ENCODE assay signal across 1 cellular context in genomic region chr20:431012-431904, GRCh38.
TF ChIP-seq lines count a peak whose summit lies in the region.

No MANE protein-coding gene starts in this region.

TF ChIP-seq in HepG2, 621 proteins besides CTCF, POLR2A, EP300 and RAD21 (continues in another document):
- TF ChIP-seq NCOA1 (CRISPR knock-in tag; IDR thresholded peaks at IDR 0.05) (no peak), MTA3 (CRISPR knock-in tag; IDR thresholded peaks at IDR 0.05) (no peak), FOXP1 (IDR thresholded peaks at IDR 0.05) (no peak), FOXP1 (CRISPR knock-in tag; IDR thresholded peaks at IDR 0.05) (no peak), U2AF1 (optimal IDR thresholded peaks at IDR 0.05; ENCODE audit: low read depth, low read length) (no peak), PHF21A (CRISPR knock-in tag; IDR thresholded peaks at IDR 0.05) (peak; percentile 37; the same call in 1 of the 2 replicates), ZNF646 (CRISPR knock-in tag; IDR thresholded peaks at IDR 0.05) (no peak), ZNF562 (CRISPR knock-in tag; IDR thresholded peaks at IDR 0.05; ENCODE audit: borderline replicate concordance) (no peak), ZKSCAN8 (CRISPR knock-in tag; IDR thresholded peaks at IDR 0.05; ENCODE audit: borderline replicate concordance) (peak; percentile 58; the same call in 1 of the 2 replicates), IRF1 (CRISPR knock-in tag; IDR thresholded peaks at IDR 0.05; ENCODE audit: low read depth) (0 out of 2 replicates have a peak, but pooled peaks have one; percentile 35), ZNF558 (CRISPR knock-in tag; IDR thresholded peaks at IDR 0.05; ENCODE audit: borderline replicate concordance) (no peak), ZFYVE20 (CRISPR knock-in tag; IDR thresholded peaks at IDR 0.05; ENCODE audit: borderline replicate concordance, low read depth) (0 out of 2 replicates have a peak, but pooled peaks have one; percentile 39), ZNF878 (CRISPR knock-in tag; IDR thresholded peaks at IDR 0.05) (no peak), NFRKB (IDR thresholded peaks at IDR 0.05) (no peak), ZNF891 (CRISPR knock-in tag; IDR thresholded peaks at IDR 0.05) (peak; percentile 90), MYPOP (CRISPR knock-in tag; IDR thresholded peaks at IDR 0.05) (no peak), KDM4B (CRISPR knock-in tag; IDR thresholded peaks at IDR 0.05) (peak; percentile 91; the same call in 1 of the 2 replicates), ZNF207 (IDR thresholded peaks at IDR 0.05; ENCODE audit: borderline replicate concordance) (no peak), MIXL1 (CRISPR knock-in tag; IDR thresholded peaks at IDR 0.05) (peak; percentile 92), POLR2G (IDR thresholded peaks at IDR 0.05; ENCODE audit: low read depth, low read length) (peak; percentile 26), GTF2F1 (IDR thresholded peaks at IDR 0.05; ENCODE audit: low read length) (no peak), SP4 (CRISPR knock-in tag; IDR thresholded peaks at IDR 0.05) (peak; percentile 78; the same call in 1 of the 2 replicates), ZNF124 (CRISPR knock-in tag; IDR thresholded peaks at IDR 0.05) (peak; percentile 69; the same call in 1 of the 2 replicates), NR3C1 (CRISPR knock-in tag; IDR thresholded peaks at IDR 0.05) (no peak), IRF2 (CRISPR knock-in tag; IDR thresholded peaks at IDR 0.05) (peak; percentile 91), NR2C2 (CRISPR knock-in tag; IDR thresholded peaks at IDR 0.05; ENCODE audit: borderline replicate concordance) (0 out of 2 replicates have a peak, but pooled peaks have one; percentile 22), NCOA2 (CRISPR knock-in tag; IDR thresholded peaks at IDR 0.05) (peak; percentile 68; the same call in 1 of the 2 replicates), MAFG (CRISPR knock-in tag; IDR thresholded peaks at IDR 0.05) (no peak), ZNF382 (CRISPR knock-in tag; IDR thresholded peaks at IDR 0.05; ENCODE audit: borderline replicate concordance) (no peak), KDM2A (CRISPR knock-in tag; IDR thresholded peaks at IDR 0.05; ENCODE audit: borderline replicate concordance, low read depth) (peak; percentile 97), ATF5 (CRISPR knock-in tag; IDR thresholded peaks at IDR 0.05; ENCODE audit: low read depth) (no peak), ATM (IDR thresholded peaks at IDR 0.05; ENCODE audit: borderline replicate concordance) (no peak), ELF4 (CRISPR knock-in tag; IDR thresholded peaks at IDR 0.05; ENCODE audit: borderline replicate concordance) (no peak), HOXA7 (CRISPR knock-in tag; IDR thresholded peaks at IDR 0.05) (no peak), KDM3A (CRISPR knock-in tag; IDR thresholded peaks at IDR 0.05; ENCODE audit: low read depth) (peak; percentile 95), HHEX (CRISPR knock-in tag; IDR thresholded peaks at IDR 0.05) (no peak), ZNF224 (CRISPR knock-in tag; IDR thresholded peaks at IDR 0.05) (no peak; the same call in 1 of the 2 replicates), IRX3 (CRISPR knock-in tag; IDR thresholded peaks at IDR 0.05; ENCODE audit: borderline replicate concordance, low read depth) (no peak), ELF3 (CRISPR knock-in tag; IDR thresholded peaks at IDR 0.05) (peak; percentile 84), BHLHE40 (IDR thresholded peaks at IDR 0.05; ENCODE audit: low read length) (peak; percentile 72), HOXA9 (CRISPR knock-in tag; IDR thresholded peaks at IDR 0.05; ENCODE audit: borderline replicate concordance) (no peak), MAFK (conservative IDR thresholded peaks at IDR 0.05 in 1 of 2, IDR thresholded peaks at IDR 0.05 in 1 of 2; ENCODE audit: low read length in 2 of 2) (no peak), ZBTB7B (CRISPR knock-in tag; IDR thresholded peaks at IDR 0.05) (peak; percentile 56; the same call in 1 of the 2 replicates), NONO (IDR thresholded peaks at IDR 0.05) (no peak), NONO (CRISPR knock-in tag; conservative IDR thresholded peaks at IDR 0.05) (peak; percentile 95), RBFOX2 (IDR thresholded peaks at IDR 0.05; ENCODE audit: low read depth, low read length) (peak; percentile 60; the same call in 1 of the 2 replicates), CBFB (CRISPR knock-in tag; IDR thresholded peaks at IDR 0.05) (peak; percentile 90), ZNF761 (CRISPR knock-in tag; conservative IDR thresholded peaks at IDR 0.05) (no peak; the same call in 1 of the 2 replicates), ZNF326 (CRISPR knock-in tag; IDR thresholded peaks at IDR 0.05; ENCODE audit: borderline replicate concordance) (no peak; the same call in 1 of the 2 replicates), NPAS2 (CRISPR knock-in tag; IDR thresholded peaks at IDR 0.05; ENCODE audit: borderline replicate concordance) (no peak), SYNCRIP (IDR thresholded peaks at IDR 0.05; ENCODE audit: insufficient read depth, low read depth, low read length) (no peak), ZNF589 (CRISPR knock-in tag; conservative IDR thresholded peaks at IDR 0.05) (0 out of 2 replicates have a peak, but pooled peaks have one; percentile 63)
- TF ChIP-seq, protein P1, sequence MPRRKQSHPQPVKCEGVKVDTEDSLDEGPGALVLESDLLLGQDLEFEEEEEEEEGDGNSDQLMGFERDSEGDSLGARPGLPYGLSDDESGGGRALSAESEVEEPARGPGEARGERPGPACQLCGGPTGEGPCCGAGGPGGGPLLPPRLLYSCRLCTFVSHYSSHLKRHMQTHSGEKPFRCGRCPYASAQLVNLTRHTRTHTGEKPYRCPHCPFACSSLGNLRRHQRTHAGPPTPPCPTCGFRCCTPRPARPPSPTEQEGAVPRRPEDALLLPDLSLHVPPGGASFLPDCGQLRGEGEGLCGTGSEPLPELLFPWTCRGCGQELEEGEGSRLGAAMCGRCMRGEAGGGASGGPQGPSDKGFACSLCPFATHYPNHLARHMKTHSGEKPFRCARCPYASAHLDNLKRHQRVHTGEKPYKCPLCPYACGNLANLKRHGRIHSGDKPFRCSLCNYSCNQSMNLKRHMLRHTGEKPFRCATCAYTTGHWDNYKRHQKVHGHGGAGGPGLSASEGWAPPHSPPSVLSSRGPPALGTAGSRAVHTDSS (CRISPR knock-in tag; conservative IDR thresholded peaks at IDR 0.05) = no peak
- TF ChIP-seq, protein P2, sequence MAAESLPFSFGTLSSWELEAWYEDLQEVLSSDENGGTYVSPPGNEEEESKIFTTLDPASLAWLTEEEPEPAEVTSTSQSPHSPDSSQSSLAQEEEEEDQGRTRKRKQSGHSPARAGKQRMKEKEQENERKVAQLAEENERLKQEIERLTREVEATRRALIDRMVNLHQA (CRISPR knock-in tag; IDR thresholded peaks at IDR 0.05) = no peak
- TF ChIP-seq, protein P3, sequence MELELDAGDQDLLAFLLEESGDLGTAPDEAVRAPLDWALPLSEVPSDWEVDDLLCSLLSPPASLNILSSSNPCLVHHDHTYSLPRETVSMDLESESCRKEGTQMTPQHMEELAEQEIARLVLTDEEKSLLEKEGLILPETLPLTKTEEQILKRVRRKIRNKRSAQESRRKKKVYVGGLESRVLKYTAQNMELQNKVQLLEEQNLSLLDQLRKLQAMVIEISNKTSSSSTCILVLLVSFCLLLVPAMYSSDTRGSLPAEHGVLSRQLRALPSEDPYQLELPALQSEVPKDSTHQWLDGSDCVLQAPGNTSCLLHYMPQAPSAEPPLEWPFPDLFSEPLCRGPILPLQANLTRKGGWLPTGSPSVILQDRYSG (CRISPR knock-in tag; IDR thresholded peaks at IDR 0.05) = no peak
- TF ChIP-seq, protein P4, sequence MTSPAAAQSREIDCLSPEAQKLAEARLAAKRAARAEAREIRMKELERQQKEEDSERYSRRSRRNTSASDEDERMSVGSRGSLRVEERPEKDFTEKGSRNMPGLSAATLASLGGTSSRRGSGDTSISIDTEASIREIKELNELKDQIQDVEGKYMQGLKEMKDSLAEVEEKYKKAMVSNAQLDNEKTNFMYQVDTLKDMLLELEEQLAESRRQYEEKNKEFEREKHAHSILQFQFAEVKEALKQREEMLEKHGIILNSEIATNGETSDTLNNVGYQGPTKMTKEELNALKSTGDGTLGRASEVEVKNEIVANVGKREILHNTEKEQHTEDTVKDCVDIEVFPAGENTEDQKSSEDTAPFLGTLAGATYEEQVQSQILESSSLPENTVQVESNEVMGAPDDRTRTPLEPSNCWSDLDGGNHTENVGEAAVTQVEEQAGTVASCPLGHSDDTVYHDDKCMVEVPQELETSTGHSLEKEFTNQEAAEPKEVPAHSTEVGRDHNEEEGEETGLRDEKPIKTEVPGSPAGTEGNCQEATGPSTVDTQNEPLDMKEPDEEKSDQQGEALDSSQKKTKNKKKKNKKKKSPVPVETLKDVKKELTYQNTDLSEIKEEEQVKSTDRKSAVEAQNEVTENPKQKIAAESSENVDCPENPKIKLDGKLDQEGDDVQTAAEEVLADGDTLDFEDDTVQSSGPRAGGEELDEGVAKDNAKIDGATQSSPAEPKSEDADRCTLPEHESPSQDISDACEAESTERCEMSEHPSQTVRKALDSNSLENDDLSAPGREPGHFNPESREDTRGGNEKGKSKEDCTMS (CRISPR knock-in tag; conservative IDR thresholded peaks at IDR 0.05) = 0 out of 2 replicates have a peak, but pooled peaks have one; percentile 37
- TF ChIP-seq, protein P5, sequence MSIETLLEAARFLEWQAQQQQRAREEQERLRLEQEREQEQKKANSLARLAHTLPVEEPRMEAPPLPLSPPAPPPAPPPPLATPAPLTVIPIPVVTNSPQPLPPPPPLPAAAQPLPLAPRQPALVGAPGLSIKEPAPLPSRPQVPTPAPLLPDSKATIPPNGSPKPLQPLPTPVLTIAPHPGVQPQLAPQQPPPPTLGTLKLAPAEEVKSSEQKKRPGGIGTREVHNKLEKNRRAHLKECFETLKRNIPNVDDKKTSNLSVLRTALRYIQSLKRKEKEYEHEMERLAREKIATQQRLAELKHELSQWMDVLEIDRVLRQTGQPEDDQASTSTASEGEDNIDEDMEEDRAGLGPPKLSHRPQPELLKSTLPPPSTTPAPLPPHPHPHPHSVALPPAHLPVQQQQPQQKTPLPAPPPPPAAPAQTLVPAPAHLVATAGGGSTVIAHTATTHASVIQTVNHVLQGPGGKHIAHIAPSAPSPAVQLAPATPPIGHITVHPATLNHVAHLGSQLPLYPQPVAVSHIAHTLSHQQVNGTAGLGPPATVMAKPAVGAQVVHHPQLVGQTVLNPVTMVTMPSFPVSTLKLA (IDR thresholded peaks at IDR 0.05) = no peak
